8 cellular contexts compared by ENCODE assay signal in the genomic region with DNA sequence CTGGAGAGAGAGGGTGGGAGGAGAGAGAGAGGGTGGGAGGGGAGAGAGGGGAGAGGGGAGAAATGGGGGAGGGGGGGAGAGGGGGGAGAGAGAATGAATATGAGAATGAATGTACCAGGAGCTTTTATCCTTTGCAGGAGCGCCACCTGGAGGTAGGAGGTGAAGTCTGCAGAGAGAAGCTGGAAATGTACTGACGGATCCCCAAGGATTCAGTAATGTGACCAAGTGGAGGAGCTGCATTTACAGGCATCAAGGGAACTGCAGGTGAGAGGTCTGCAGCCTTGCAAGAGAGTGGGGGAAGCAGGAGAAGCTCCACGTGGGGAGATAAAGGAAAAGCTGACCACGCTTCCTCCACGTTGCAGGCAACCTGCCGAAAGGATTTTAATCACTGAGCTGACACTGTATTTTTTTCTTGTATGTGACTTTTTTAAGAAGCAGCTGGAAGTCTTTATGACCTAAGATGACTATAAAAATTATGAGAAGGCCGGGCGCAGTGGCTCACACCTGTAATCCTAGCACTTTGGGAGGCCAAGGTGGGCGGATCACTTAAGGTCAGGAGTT. TPM values are rescaled to one million over a fixed set of nuclear protein-coding genes. Genes with fewer than 3 reads are reported as not detected.
A peak's percentile ranks its signal among the peaks of the same experiment; 100 is the strongest.
DNase-seq lines count a peak whose midpoint lies in the region; ATAC-seq and TF ChIP-seq lines count a peak whose summit lies in the region.

No MANE protein-coding gene starts in this region.

- no peaks in the 10 kb centered on the region for H3K9me3 Mint-ChIP-seq in naive B cell

- H3K4me1 Mint-ChIP-seq in naive B cell, result peaks cover 0 to 9% (median 5%) of the 10 kb centered on the region in 3 donors

- no peak for ATAC-seq in naive B cell (ENCODE audit: low read depth in 2 of 2)

- no peak overlapping the region for H3K4me3 ChIP-seq in stomach

- no peaks in the 10 kb centered on the region for H3K9me3 ChIP-seq in stomach

- TF ChIP-seq CTCF in stomach (IDR thresholded peaks at IDR 0.05), result peak in 4 of 7 experiments; percentile 37 to 67 (median 42)

- no peak overlapping the region for H3K27ac ChIP-seq in stomach

- TF ChIP-seq EP300 in stomach (IDR thresholded peaks at IDR 0.05), result no peak

- peak; percentile 24 for DNase-seq in NCI-H345 (lab: John Stamatoyannopoulos, UW)
- no peak for DNase-seq in NCI-H345 treated with DMSO at 0.1 percent for 48 hours (lab: John Stamatoyannopoulos, UW; ENCODE audit: unreplicated experiment)
- DNase-seq in NCI-H2107 treated with DMSO at 0.1 percent for 48 hours (lab: John Stamatoyannopoulos, UW; ENCODE audit: unreplicated experiment), result peak; percentile 23
- peak; percentile 8 to 25 for DNase-seq in activated CD4-positive, alpha-beta T cell treated with anti-CD3 and anti-CD28 coated beads, Interleukin-2, amount 50 U/mL, for 24 hours (ENCODE audit: low read depth in 1 of 2, low spot score in 1 of 2)
- peak; percentile 19 for DNase-seq in effector CD8-positive, alpha-beta T cell (lab: John Stamatoyannopoulos, UW)
- peak; percentile 29 for DNase-seq in naive B cell
- DNase-seq in stomach, result peak; percentile 66
- DNase-seq in T1000 (lab: John Stamatoyannopoulos, UW), result no peak

- intact Hi-C loops in stomach (cut with DNase I; ENCODE audit: low total_unique reads), result loop anchor here (5.0 to 10.0 kb wide), 3 partner anchors 125 to 238 kb away; a partner anchor contains a TSS

- TF ChIP-seq POLR2A in stomach (IDR thresholded peaks at IDR 0.05), result no peak

- no peaks in the 10 kb centered on the region for H3K36me3 Mint-ChIP-seq in naive B cell

- 31 to 39% (median 35%) methylated on average over 9 of the region's 9 CpGs for WGBS in stomach, 5 donors

- H3K27me3 Mint-ChIP-seq in naive B cell, result peaks cover 16 to 29% (median 26%) of the 10 kb centered on the region in 3 donors

- no peaks in the 10 kb centered on the region for H3K36me3 ChIP-seq in stomach

- no peak overlapping the region for H3K4me3 Mint-ChIP-seq in naive B cell

- no peak overlapping the region for H3K27ac Mint-ChIP-seq in naive B cell

- peaks cover 0 to 5% (median 0%) of the 10 kb centered on the region in 4 donors for H3K4me1 ChIP-seq in stomach

- peaks cover 0 to 86% (median 0%) of the 10 kb centered on the region in 3 donors for H3K27me3 ChIP-seq in stomach

RNA-seq across cellular contexts. Expression of a gene that starts 33.7 kb away (rescaled TPM):
- polyA plus RNA-seq in naive B cell (ENCODE audit: low read depth in 6 of 6), result under 1 TPM in 1 of 6 donors, not detected in 5; 0.89 TPM
- total RNA-seq in stomach, result not detected
- polyA plus RNA-seq in stomach, result not detected

RNA-seq across cellular contexts. Expression of a gene that starts 38.6 kb away (rescaled TPM):
- not detected for polyA plus RNA-seq in naive B cell (ENCODE audit: low read depth in 6 of 6)
- total RNA-seq in stomach, result under 1 TPM in 1 of 5 donors, not detected in 4; 0.58 TPM
- under 1 TPM in 2 of 3 donors, not detected in 1; 0.13 to 0.46 TPM for polyA plus RNA-seq in stomach

RNA-seq across cellular contexts. Expression of a gene that starts 51.2 kb away (rescaled TPM):
- polyA plus RNA-seq in naive B cell (ENCODE audit: low read depth in 6 of 6), result not detected
- total RNA-seq in stomach, result not detected
- not detected for polyA plus RNA-seq in stomach

Comparison
In these comparisons a context has a peak if more than half of its experiments do, and no peak if none do; other contexts are left out.
1. DNase-seq: peak in NCI-H345 (single experiment), NCI-H2107 treated with DMSO at 0.1 percent for 48 hours (single experiment), activated CD4-positive, alpha-beta T cell treated with anti-CD3 and anti-CD28 coated beads, Interleukin-2, amount 50 U/mL, for 24 hours (2 of 2), effector CD8-positive, alpha-beta T cell (single experiment), naive B cell (single experiment) and stomach (single experiment); none in NCI-H345 treated with DMSO at 0.1 percent for 48 hours (single experiment) and T1000 (single experiment).